ENCODE assay signal across 8 cellular contexts in genomic region chr16:3457434-3458252, GRCh38. TPM values are rescaled to one million over a fixed set of nuclear protein-coding genes. Genes with fewer than 3 reads are reported as not detected.
DNase-seq lines count a peak whose midpoint lies in the region; ATAC-seq and TF ChIP-seq lines count a peak whose summit lies in the region.

No MANE protein-coding gene starts in this region.

- TF ChIP-seq CTCF in CD8-positive, alpha-beta T cell (IDR thresholded peaks at IDR 0.05): peak; percentile 49
- TF ChIP-seq CTCF in lung (IDR thresholded peaks at IDR 0.05; ENCODE audit: control extremely low read depth, extremely low read depth): peak; percentile 18

- 1% methylated on average over 65 to 83 of the region's 83 CpGs for WGBS in lung, 2 donors

- H3K4me3 Mint-ChIP-seq in CD8-positive, alpha-beta T cell: peak overlapping the region; percentile 85
- peak overlapping the region; percentile 74 for H3K4me3 Mint-ChIP-seq in activated CD4-positive, alpha-beta memory T cell treated with anti-CD3 and anti-CD28 coated beads, Interleukin-2, amount 10 ng/mL, durations not matched to agents 7 days and 5 days

- H3K36me3 ChIP-seq in CD8-positive, alpha-beta T cell (ENCODE audit: insufficient read depth, low read length): no peaks in the 10 kb centered on the region
- no peaks in the 10 kb centered on the region for H3K36me3 ChIP-seq in duodenal mucosa (ENCODE audit: control insufficient read depth in 1 of 2, insufficient read depth in 2 of 2, low read length in 2 of 2)
- no peaks in the 10 kb centered on the region for H3K36me3 ChIP-seq in lung (ENCODE audit: control insufficient read depth in 2 of 2, insufficient read depth in 2 of 2, low read length in 2 of 2)

- H3K9me3 Mint-ChIP-seq in CD8-positive, alpha-beta T cell: no peaks in the 10 kb centered on the region
- no peaks in the 10 kb centered on the region for H3K9me3 Mint-ChIP-seq in activated CD4-positive, alpha-beta memory T cell treated with anti-CD3 and anti-CD28 coated beads, Interleukin-2, amount 10 ng/mL, durations not matched to agents 7 days and 5 days

- H3K27ac Mint-ChIP-seq in CD8-positive, alpha-beta T cell: peak overlapping the region; percentile 93
- peak overlapping the region; percentile 70 for H3K27ac Mint-ChIP-seq in activated CD4-positive, alpha-beta memory T cell treated with anti-CD3 and anti-CD28 coated beads, Interleukin-2, amount 10 ng/mL, durations not matched to agents 7 days and 5 days

- peak overlapping the region; percentile 95 to 98 for H3K9ac ChIP-seq in duodenal mucosa (ENCODE audit: low read depth in 1 of 2, low read length in 2 of 2)

- H3K27ac ChIP-seq in CD8-positive, alpha-beta T cell (ENCODE audit: low read depth, low read length): peak overlapping the region; percentile 76
- H3K27ac ChIP-seq in duodenal mucosa (ENCODE audit: low read depth, low read length): peak overlapping the region; percentile 96
- H3K27ac ChIP-seq in lung (ENCODE audit: low read depth in 1 of 2, low read length in 1 of 2): peak overlapping the region; percentile 98 to 99

- H3K4me1 ChIP-seq in CD8-positive, alpha-beta T cell (ENCODE audit: insufficient read depth, low read length): peaks cover 42% of the 10 kb centered on the region
- H3K4me1 ChIP-seq in duodenal mucosa (ENCODE audit: control insufficient read depth in 1 of 2, insufficient read depth in 2 of 2, low read length in 2 of 2) (peaks cover 31 to 37% of the 10 kb centered on the region in 2 donors), lung (ENCODE audit: control insufficient read depth in 2 of 2, insufficient read depth in 2 of 2, low read length in 2 of 2) (peaks cover 16 to 23% of the 10 kb centered on the region in 2 donors)

- peaks cover 52% of the 10 kb centered on the region for H3K4me1 Mint-ChIP-seq in CD8-positive, alpha-beta T cell (ENCODE audit: low read depth)
- peaks cover 47% of the 10 kb centered on the region for H3K4me1 Mint-ChIP-seq in activated CD4-positive, alpha-beta memory T cell treated with anti-CD3 and anti-CD28 coated beads, Interleukin-2, amount 10 ng/mL, durations not matched to agents 7 days and 5 days

- POLR2A ChIA-PET in CD8-positive, alpha-beta T cell (lab: Charles Lee): interaction anchor here (0.7 to 1.5 kb wide), 13 partner anchors 10 to 328 kb away, joined by 3 to 15 read pairs (median 4); partner anchors contain the start of genes CLUAP1, NAA60, ZNF174 and ZNF213
- POLR2A ChIA-PET in activated CD4-positive, alpha-beta memory T cell treated with anti-CD3 and anti-CD28 coated beads, Interleukin-2, amount 10 ng/mL, durations not matched to agents 7 days and 5 days (lab: Charles Lee): interaction anchor here (0.6 to 2.4 kb wide), 17 partner anchors 13 to 818 kb away, joined by 3 to 36 read pairs (median 4); partner anchors contain the start of genes CLUAP1, NAA60, TIGD7 and ZNF174

- no peaks in the 10 kb centered on the region for H3K27me3 ChIP-seq in CD8-positive, alpha-beta T cell (ENCODE audit: insufficient read depth, low read length)
- H3K27me3 ChIP-seq in duodenal mucosa (ENCODE audit: control insufficient read depth in 1 of 2, insufficient read depth in 2 of 2, low read length in 2 of 2): no peaks in the 10 kb centered on the region
- H3K27me3 ChIP-seq in lung (ENCODE audit: control insufficient read depth, insufficient read depth): no peaks in the 10 kb centered on the region

- peak; percentile 84 for ATAC-seq in CD8-positive, alpha-beta T cell
- ATAC-seq in GM19397 (IDR thresholded peaks at IDR 0.05; ENCODE audit: unreplicated experiment) (peak; percentile 75), HG03565 (IDR thresholded peaks at IDR 0.05; ENCODE audit: unreplicated experiment) (peak; percentile 66), lung (ENCODE audit: insufficient read depth, low FRiP score) (peak; percentile 97)

- H3K27me3 Mint-ChIP-seq in CD8-positive, alpha-beta T cell (ENCODE audit: low read depth): no peaks in the 10 kb centered on the region
- no peaks in the 10 kb centered on the region for H3K27me3 Mint-ChIP-seq in activated CD4-positive, alpha-beta memory T cell treated with anti-CD3 and anti-CD28 coated beads, Interleukin-2, amount 10 ng/mL, durations not matched to agents 7 days and 5 days

- H3K4me3 ChIP-seq in CD8-positive, alpha-beta T cell (ENCODE audit: low read depth, low read length): peak overlapping the region; percentile 71
- peak overlapping the region; percentile 97 for H3K4me3 ChIP-seq in duodenal mucosa (ENCODE audit: low read depth in 1 of 2, low read length in 2 of 2)
- H3K4me3 ChIP-seq in lung: peak overlapping the region; percentile 94

- peak; percentile 78 to 93 (median 89) for DNase-seq in CD8-positive, alpha-beta T cell
- DNase-seq in NCI-H69 (lab: John Stamatoyannopoulos, UW) (peak; percentile 97), lung (ENCODE audit: low spot score) (peak; percentile 89)
- DNase-seq in activated CD4-positive, alpha-beta memory T cell treated with anti-CD3 and anti-CD28 coated beads, Interleukin-2, amount 10 ng/mL, durations not matched to agents 7 days and 5 days: peak; percentile 90
- peak; percentile 70 to 88 (median 75) for DNase-seq in stimulated activated CD4-positive, alpha-beta T cell treated with anti-CD3 and anti-CD28 coated beads, TNF-alpha, amount 100 ng/mL, for 24 hours (ENCODE audit: low read depth in 3 of 3)

- H3K36me3 Mint-ChIP-seq in CD8-positive, alpha-beta T cell: peaks cover 2% of the 10 kb centered on the region
- peaks cover 16% of the 10 kb centered on the region for H3K36me3 Mint-ChIP-seq in activated CD4-positive, alpha-beta memory T cell treated with anti-CD3 and anti-CD28 coated beads, Interleukin-2, amount 10 ng/mL, durations not matched to agents 7 days and 5 days (ENCODE audit: low read depth)

- intact Hi-C loops in CD8-positive, alpha-beta T cell (cut with DNase I, micrococcal nuclease): loop anchor here (1.0 to 5.0 kb wide), 11 partner anchors 15 to 323 kb away; partner anchors contain the start of genes TIGD7 (in 2 of the 2), ZNF174 (in 2 of the 2), ZNF263 (in 2 of the 2) and ZNF75A (in 2 of the 2)

- CTCF ChIA-PET in CD8-positive, alpha-beta T cell (lab: Charles Lee): no interaction called here
- CTCF ChIA-PET in activated CD4-positive, alpha-beta memory T cell treated with anti-CD3 and anti-CD28 coated beads, Interleukin-2, amount 10 ng/mL, durations not matched to agents 7 days and 5 days (lab: Charles Lee): interaction anchor here (0.7 to 1.5 kb wide), 4 partner anchors 13 to 323 kb away, joined by 3 to 6 read pairs (median 5); partner anchors contain the start of genes ZNF174, ZNF213 and ZSCAN32

- no peaks in the 10 kb centered on the region for H3K9me3 ChIP-seq in CD8-positive, alpha-beta T cell (ENCODE audit: low read length)
- no peaks in the 10 kb centered on the region for H3K9me3 ChIP-seq in duodenal mucosa (ENCODE audit: control insufficient read depth in 1 of 2, low read length in 2 of 2)
- H3K9me3 ChIP-seq in lung (ENCODE audit: control insufficient read depth in 2 of 2, insufficient read depth in 1 of 2, low read length in 1 of 2): no peaks in the 10 kb centered on the region

RNA-seq across cellular contexts. Expression of gene NAA60, which starts 14.2 kb away (rescaled TPM):
- total RNA-seq in CD8-positive, alpha-beta T cell: 10 to 100 TPM; 45.4 to 48.0 TPM
- 10 to 100 TPM; 46.1 to 46.4 TPM for total RNA-seq in activated CD4-positive, alpha-beta memory T cell treated with anti-CD3 and anti-CD28 coated beads, Interleukin-2, amount 10 ng/mL, durations not matched to agents 7 days and 5 days
- 10 to 100 TPM; 16.6 to 57.7 TPM for total RNA-seq in lung
- 10 to 100 TPM; 46.9 to 50.1 TPM for polyA plus RNA-seq in lung

RNA-seq across cellular contexts. Expression of gene ZNF597, which starts 14.3 kb away (rescaled TPM):
- 1 to 10 TPM; 4.5 to 4.6 TPM for total RNA-seq in CD8-positive, alpha-beta T cell
- total RNA-seq in activated CD4-positive, alpha-beta memory T cell treated with anti-CD3 and anti-CD28 coated beads, Interleukin-2, amount 10 ng/mL, durations not matched to agents 7 days and 5 days: 1 to 10 TPM; 2.1 to 2.2 TPM
- total RNA-seq in lung: 1 to 10 TPM; 3.3 to 4.2 TPM
- polyA plus RNA-seq in lung: 1 to 10 TPM; 1.5 TPM

RNA-seq across cellular contexts. Expression of gene C16orf90, which starts 37.6 kb away (rescaled TPM):
- not detected for total RNA-seq in CD8-positive, alpha-beta T cell
- total RNA-seq in activated CD4-positive, alpha-beta memory T cell treated with anti-CD3 and anti-CD28 coated beads, Interleukin-2, amount 10 ng/mL, durations not matched to agents 7 days and 5 days: not detected
- total RNA-seq in lung: not detected
- polyA plus RNA-seq in lung: not detected

RNA-seq across cellular contexts. Expression of gene CLUAP1, which starts 43.2 kb away (rescaled TPM):
- total RNA-seq in CD8-positive, alpha-beta T cell: 1 to 10 TPM; 5.6 to 6.0 TPM
- total RNA-seq in activated CD4-positive, alpha-beta memory T cell treated with anti-CD3 and anti-CD28 coated beads, Interleukin-2, amount 10 ng/mL, durations not matched to agents 7 days and 5 days: 10 to 100 TPM; 21.9 to 24.1 TPM
- 10 to 100 TPM; 26.2 to 41.2 TPM for total RNA-seq in lung
- polyA plus RNA-seq in lung: 10 to 100 TPM in 1 of 2 donors, 1 to 10 TPM in 1; 8.8 to 15.7 TPM

RNA-seq across cellular contexts. Expression of gene ZNF174, which starts 56.6 kb away (rescaled TPM):
- 1 to 10 TPM; 4.5 to 6.4 TPM for total RNA-seq in CD8-positive, alpha-beta T cell
- 10 to 100 TPM; 11.0 to 12.4 TPM for total RNA-seq in activated CD4-positive, alpha-beta memory T cell treated with anti-CD3 and anti-CD28 coated beads, Interleukin-2, amount 10 ng/mL, durations not matched to agents 7 days and 5 days
- 10 to 100 TPM in 1 of 2 donors, 1 to 10 TPM in 1; 8.5 to 10.6 TPM for total RNA-seq in lung
- 1 to 10 TPM; 3.1 to 5.1 TPM for polyA plus RNA-seq in lung

Comparison
In these comparisons a context has a peak if more than half of its experiments do, and no peak if none do; other contexts are left out.
1. Peak in every context shown above with its lines: DNase-seq, ATAC-seq, H3K4me3 ChIP-seq and H3K27ac ChIP-seq.